In genomic region chr18:20960735-20961134, GRCh38 we compare ENCODE assay signal across 9 cellular contexts.
"Had no signal": no experiment of that assay in that cellular context is flagged by ENCODE, and none has a peak within 500 bp of the region (broad histone marks: within the 10 kb centered on the region; RNA-seq: fewer than 3 reads in every experiment).

No MANE protein-coding gene starts in this region.

- H3K27ac Mint-ChIP-seq: HFFc6 had no signal

- H2AFZ ChIP-seq: GM23248 had no signal

- H3K9ac ChIP-seq: GM23248 had no signal

- H3K4me1 ChIP-seq: HAP-1 had no signal

- H3K9me3 ChIP-seq: HAP-1 had no signal

- ATAC-seq: HCT116, K562 had no signal

- DNase-seq: GM23248, GOT3, H7, HFFc6, IMR-90 had no signal

- H3K36me3 ChIP-seq: HAP-1 had no signal

- FAIRE-seq: HTR-8/SVneo, K562 had no signal

- H3K27ac ChIP-seq: GM23248 had no signal

- H3K4me3 Mint-ChIP-seq: HFFc6 had no signal

- H3K4me3 ChIP-seq: GM23248, HAP-1, K562 had no signal

- H3K9me3 Mint-ChIP-seq: HFFc6 had no signal
